18 cellular contexts compared by ENCODE assay signal in genomic region chr14:98736701-98737338, GRCh38.
"Had no signal": no experiment of that assay in that cellular context is flagged by ENCODE, and none has a peak within 500 bp of the region (broad histone marks: within the 10 kb centered on the region; RNA-seq: fewer than 3 reads in every experiment).

No MANE protein-coding gene starts in this region.

- H3K4me2 ChIP-seq: smooth muscle cell had no signal

- H3K27ac ChIP-seq: colonic mucosa, heart left ventricle, neutrophil, uterus had no signal

- H3K9me3 ChIP-seq: colonic mucosa, neutrophil, uterus had no signal

- ATAC-seq: heart left ventricle, right cardiac atrium had no signal

- H3K4me1 ChIP-seq: colonic mucosa, heart left ventricle, uterus had no signal

- H3K9me3 Mint-ChIP-seq: nephron had no signal

- H3K4me3 ChIP-seq: colonic mucosa, heart left ventricle, smooth muscle cell, uterus had no signal

- H3K27ac Mint-ChIP-seq: endodermal cell, naive B cell, nephron had no signal

- H3K27me3 ChIP-seq: colonic mucosa, heart left ventricle, neutrophil, uterus had no signal

- H3K27me3 Mint-ChIP-seq: naive B cell had no signal

- H3K4me1 Mint-ChIP-seq: endodermal cell, naive B cell, nephron had no signal

- H3K4me3 Mint-ChIP-seq: endodermal cell, naive B cell, nephron had no signal

- H3K36me3 ChIP-seq: colonic mucosa, heart left ventricle, neutrophil, uterus had no signal

- DNase-seq: colonic mucosa; effector CD4-positive, alpha-beta T cell; endodermal cell; erythroblast; heart left ventricle; hippocampal formation; kidney glomerular epithelial cell; mesendoderm; naive B cell; posterior cingulate gyrus; right cardiac atrium; stimulated activated CD4-positive, alpha-beta T cell treated with anti-CD3 and anti-CD28 coated beads, Interleukin-2, amount 100 ng/mL, for 48 hours; stimulated activated naive CD4-positive, alpha-beta T cell treated with Interleukin-2 at 50 U/mL for 16 hours; trophoblast cell; uterus had no signal

- H3K36me3 Mint-ChIP-seq: naive B cell had no signal
